Comparison of ENCODE assay signal across 8 cellular contexts in the genomic region with DNA sequence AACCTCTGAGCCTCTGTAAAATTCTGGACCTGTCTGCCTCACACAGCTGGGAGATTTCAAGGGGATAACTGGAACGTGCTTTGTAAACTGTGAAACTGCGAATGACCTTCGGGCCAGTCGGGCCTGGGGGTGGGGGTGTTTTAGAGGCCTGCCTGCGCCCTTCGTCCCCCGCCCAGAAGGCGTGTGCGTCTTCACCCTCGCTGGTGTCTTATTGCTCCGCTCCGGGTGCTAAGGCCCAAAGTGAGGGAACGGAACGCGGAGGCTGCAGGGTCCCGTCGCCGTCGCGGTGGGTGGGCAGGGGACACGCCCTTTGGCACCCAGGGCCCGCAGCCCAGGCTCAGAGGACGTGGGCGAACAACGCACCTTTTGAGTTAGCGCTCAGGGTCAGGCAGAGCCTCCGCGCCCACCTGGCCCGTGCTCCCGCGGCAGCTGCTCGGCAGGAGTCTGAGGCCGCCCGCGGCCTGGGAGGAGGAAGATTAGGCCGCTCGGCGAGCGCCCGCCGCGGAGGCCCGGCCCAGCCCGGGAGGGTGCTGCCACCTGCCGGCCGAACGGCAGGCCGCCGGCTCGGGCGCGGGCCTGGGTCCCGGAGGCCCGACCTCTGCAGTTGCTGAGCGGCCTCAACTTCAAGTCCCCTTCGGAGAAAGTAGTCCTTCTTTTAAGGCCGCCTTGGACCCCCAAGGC. TPM values are rescaled to one million over a fixed set of nuclear protein-coding genes. Genes with fewer than 3 reads are reported as not detected.
A peak's percentile ranks its signal among the peaks of the same experiment; 100 is the strongest.
DNase-seq lines count a peak whose midpoint lies in the region; ATAC-seq and TF ChIP-seq lines count a peak whose summit lies in the region.

No MANE protein-coding gene starts in this region.

- H3K27ac ChIP-seq in SU-DHL-6 (ENCODE audit: low read depth, low read length), result no peak overlapping the region
- H3K27ac ChIP-seq in upper lobe of right lung, result peak overlapping the region; percentile 53

- no peaks in the 10 kb centered on the region for H4K20me1 ChIP-seq in SU-DHL-6 (ENCODE audit: low read depth, low read length)

- peaks cover 9% of the 10 kb centered on the region for H3K36me3 Mint-ChIP-seq in activated naive CD8-positive, alpha-beta T cell treated with anti-CD3 and anti-CD28 coated beads, Interleukin-2, amount 10 ng/mL, durations not matched to agents 7 days and 5 days

- no peak overlapping the region for H3K4me2 ChIP-seq in SU-DHL-6 (ENCODE audit: low read depth, low read length, poor library complexity, severe bottlenecking)

- TF ChIP-seq EP300 in Ishikawa (IDR thresholded peaks at IDR 0.05; ENCODE audit: borderline replicate concordance), result no peak

- H3K9me3 ChIP-seq in SU-DHL-6 (ENCODE audit: insufficient read depth, low read length) (no peaks in the 10 kb centered on the region), upper lobe of right lung (no peaks in the 10 kb centered on the region)

- H3K4me1 Mint-ChIP-seq in activated naive CD8-positive, alpha-beta T cell treated with anti-CD3 and anti-CD28 coated beads, Interleukin-2, amount 10 ng/mL, durations not matched to agents 7 days and 5 days, result peaks cover 17% of the 10 kb centered on the region

- H3K9ac ChIP-seq in SU-DHL-6 (ENCODE audit: low read length), result no peak overlapping the region

- H2AFZ ChIP-seq in SU-DHL-6 (ENCODE audit: low read depth, low read length, severe bottlenecking), result no peak overlapping the region

- peak; percentile 67 for TF ChIP-seq RAD21 in Ishikawa (IDR thresholded peaks at IDR 0.05; ENCODE audit: low read depth)

- H3F3A ChIP-seq in SU-DHL-6 (ENCODE audit: insufficient read depth), result no peaks in the 10 kb centered on the region

- H3K27ac Mint-ChIP-seq in activated naive CD8-positive, alpha-beta T cell treated with anti-CD3 and anti-CD28 coated beads, Interleukin-2, amount 10 ng/mL, durations not matched to agents 7 days and 5 days, result no peak overlapping the region

- peak; percentile 82 for ATAC-seq in activated naive CD8-positive, alpha-beta T cell treated with anti-CD3 and anti-CD28 coated beads, Interleukin-2, amount 10 ng/mL, durations not matched to agents 7 days and 5 days (ENCODE audit: low read depth)
- peak; percentile 91 for ATAC-seq in upper lobe of right lung
- no peak for ATAC-seq in HG03469 (IDR thresholded peaks at IDR 0.05; ENCODE audit: unreplicated experiment)

- H3K9me3 Mint-ChIP-seq in activated naive CD8-positive, alpha-beta T cell treated with anti-CD3 and anti-CD28 coated beads, Interleukin-2, amount 10 ng/mL, durations not matched to agents 7 days and 5 days, result no peaks in the 10 kb centered on the region

- peaks cover 20% of the 10 kb centered on the region for H3K4me1 ChIP-seq in upper lobe of right lung

- H3K27me3 Mint-ChIP-seq in activated naive CD8-positive, alpha-beta T cell treated with anti-CD3 and anti-CD28 coated beads, Interleukin-2, amount 10 ng/mL, durations not matched to agents 7 days and 5 days, result peaks cover 33% of the 10 kb centered on the region

- intact Hi-C loops in cardiac septum (cut with DNase I), result loop anchor here (1.0 to 5.0 kb wide), 3 partner anchors 76 to 244 kb away; no protein-coding TSS in a partner anchor
- intact Hi-C loops in posterior vena cava (cut with DNase I), result loop anchor here (2.0 to 10.0 kb wide), 3 partner anchors 101 to 247 kb away; partner anchors contain the start of gene GFAP (in 1 of the 2)
- intact Hi-C loops in upper lobe of right lung (cut with DNase I), result loop anchor here (5.0 kb wide), 1 partner anchor 104 kb away; the partner anchor contains the start of gene GFAP

- no peaks in the 10 kb centered on the region for H3K79me2 ChIP-seq in SU-DHL-6 (ENCODE audit: insufficient read depth, low read length)

- peak; percentile 85 for DNase-seq in activated naive CD8-positive, alpha-beta T cell treated with anti-CD3 and anti-CD28 coated beads, Interleukin-2, amount 10 ng/mL, durations not matched to agents 7 days and 5 days
- DNase-seq in cardiac septum (ENCODE audit: low spot score), result peak; percentile 84
- peak; percentile 91 for DNase-seq in posterior vena cava (ENCODE audit: low spot score)
- peak; percentile 87 for DNase-seq in upper lobe of right lung

- TF ChIP-seq CTCF in GM12874 (IDR thresholded peaks at IDR 0.05; ENCODE audit: insufficient read depth, low read depth, low read length), result peak; percentile 90
- TF ChIP-seq CTCF in SU-DHL-6 (IDR thresholded peaks at IDR 0.05; ENCODE audit: insufficient read depth, low read length, poor library complexity, severe bottlenecking), result peak; percentile 88
- peak; percentile 88 for TF ChIP-seq CTCF in upper lobe of right lung (IDR thresholded peaks at IDR 0.05)

- H3K4me3 Mint-ChIP-seq in activated naive CD8-positive, alpha-beta T cell treated with anti-CD3 and anti-CD28 coated beads, Interleukin-2, amount 10 ng/mL, durations not matched to agents 7 days and 5 days, result peak overlapping the region; percentile 29

- POLR2A ChIA-PET in activated naive CD8-positive, alpha-beta T cell treated with anti-CD3 and anti-CD28 coated beads, Interleukin-2, amount 10 ng/mL, durations not matched to agents 7 days and 5 days (lab: Charles Lee), result interaction anchor here (1.1 to 2.1 kb wide), 4 partner anchors 74 to 104 kb away, joined by 3 to 5 read pairs (median 4); partner anchors contain the start of gene KIF18B

- H3K9me2 ChIP-seq in SU-DHL-6 (replicated peaks; ENCODE audit: insufficient read depth, low read length), result no peaks in the 10 kb centered on the region

- H3K27me3 ChIP-seq in SU-DHL-6 (ENCODE audit: low read length), result no peaks in the 10 kb centered on the region
- peaks cover 9% of the 10 kb centered on the region for H3K27me3 ChIP-seq in upper lobe of right lung

- H3K4me3 ChIP-seq in SU-DHL-6 (ENCODE audit: insufficient read depth, low read length, poor library complexity, severe bottlenecking) (no peak overlapping the region), upper lobe of right lung (peak overlapping the region; percentile 46)

- H3K36me3 ChIP-seq in SU-DHL-6 (ENCODE audit: low read length) (no peaks in the 10 kb centered on the region), upper lobe of right lung (no peaks in the 10 kb centered on the region)

TF ChIP-seq in Ishikawa, 13 proteins besides CTCF, POLR2A, EP300 and RAD21:
- TF ChIP-seq TEAD4 (IDR thresholded peaks at IDR 0.05) (0 out of 2 replicates have a peak, but pooled peaks have one; percentile 8), ZBTB7A (IDR thresholded peaks at IDR 0.05; ENCODE audit: low read depth) (peak; percentile 76)
- TF ChIP-seq, protein P1, sequence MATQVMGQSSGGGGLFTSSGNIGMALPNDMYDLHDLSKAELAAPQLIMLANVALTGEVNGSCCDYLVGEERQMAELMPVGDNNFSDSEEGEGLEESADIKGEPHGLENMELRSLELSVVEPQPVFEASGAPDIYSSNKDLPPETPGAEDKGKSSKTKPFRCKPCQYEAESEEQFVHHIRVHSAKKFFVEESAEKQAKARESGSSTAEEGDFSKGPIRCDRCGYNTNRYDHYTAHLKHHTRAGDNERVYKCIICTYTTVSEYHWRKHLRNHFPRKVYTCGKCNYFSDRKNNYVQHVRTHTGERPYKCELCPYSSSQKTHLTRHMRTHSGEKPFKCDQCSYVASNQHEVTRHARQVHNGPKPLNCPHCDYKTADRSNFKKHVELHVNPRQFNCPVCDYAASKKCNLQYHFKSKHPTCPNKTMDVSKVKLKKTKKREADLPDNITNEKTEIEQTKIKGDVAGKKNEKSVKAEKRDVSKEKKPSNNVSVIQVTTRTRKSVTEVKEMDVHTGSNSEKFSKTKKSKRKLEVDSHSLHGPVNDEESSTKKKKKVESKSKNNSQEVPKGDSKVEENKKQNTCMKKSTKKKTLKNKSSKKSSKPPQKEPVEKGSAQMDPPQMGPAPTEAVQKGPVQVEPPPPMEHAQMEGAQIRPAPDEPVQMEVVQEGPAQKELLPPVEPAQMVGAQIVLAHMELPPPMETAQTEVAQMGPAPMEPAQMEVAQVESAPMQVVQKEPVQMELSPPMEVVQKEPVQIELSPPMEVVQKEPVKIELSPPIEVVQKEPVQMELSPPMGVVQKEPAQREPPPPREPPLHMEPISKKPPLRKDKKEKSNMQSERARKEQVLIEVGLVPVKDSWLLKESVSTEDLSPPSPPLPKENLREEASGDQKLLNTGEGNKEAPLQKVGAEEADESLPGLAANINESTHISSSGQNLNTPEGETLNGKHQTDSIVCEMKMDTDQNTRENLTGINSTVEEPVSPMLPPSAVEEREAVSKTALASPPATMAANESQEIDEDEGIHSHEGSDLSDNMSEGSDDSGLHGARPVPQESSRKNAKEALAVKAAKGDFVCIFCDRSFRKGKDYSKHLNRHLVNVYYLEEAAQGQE (IDR thresholded peaks at IDR 0.05; ENCODE audit: low read depth), result no peak

RNA-seq across cellular contexts. Expression of gene DCAKD, which starts 29.7 kb away (rescaled TPM):
- 10 to 100 TPM; 35.5 TPM for total RNA-seq in activated naive CD8-positive, alpha-beta T cell treated with anti-CD3 and anti-CD28 coated beads, Interleukin-2, amount 10 ng/mL, durations not matched to agents 7 days and 5 days
- total RNA-seq in cardiac septum, result 32.1 TPM
- total RNA-seq in posterior vena cava, result 10 to 100 TPM; 17.9 to 19.9 TPM
- 21.8 TPM for total RNA-seq in upper lobe of right lung

RNA-seq across cellular contexts. Expression of gene NMT1, which starts 39.4 kb away (rescaled TPM):
- total RNA-seq in activated naive CD8-positive, alpha-beta T cell treated with anti-CD3 and anti-CD28 coated beads, Interleukin-2, amount 10 ng/mL, durations not matched to agents 7 days and 5 days, result 100 to 1,000 TPM; 132 to 141 TPM
- total RNA-seq in cardiac septum (74.8 TPM), posterior vena cava (10 to 100 TPM; 71.8 to 83.5 TPM), upper lobe of right lung (107 TPM)

RNA-seq across cellular contexts. Expression of gene C1QL1, which starts 53.6 kb away (rescaled TPM):
- total RNA-seq in activated naive CD8-positive, alpha-beta T cell treated with anti-CD3 and anti-CD28 coated beads, Interleukin-2, amount 10 ng/mL, durations not matched to agents 7 days and 5 days, result not detected
- total RNA-seq in cardiac septum (0.97 TPM), posterior vena cava (under 1 TPM; 0.19 to 0.42 TPM), upper lobe of right lung (0.52 TPM)
